In the genomic region with DNA sequence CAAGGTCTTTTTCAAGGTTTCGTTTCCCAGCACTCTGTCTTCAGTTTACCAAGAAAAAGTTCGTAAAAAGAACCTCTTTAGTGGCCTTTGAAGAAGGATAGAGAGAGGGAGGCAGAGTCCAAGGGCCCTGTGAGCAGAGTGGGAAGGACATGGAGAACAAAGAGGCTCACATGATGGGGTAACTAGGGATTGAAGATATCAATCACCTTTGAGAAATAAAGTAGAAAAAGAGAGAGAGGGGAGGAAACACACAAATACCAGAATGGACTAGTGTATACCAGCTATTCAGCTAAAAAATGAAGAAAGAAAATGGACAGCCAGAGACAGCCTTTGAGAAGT, we compare ENCODE assay signal across 13 cellular contexts.
"Had no signal": no experiment of that assay in that cellular context is flagged by ENCODE, and none has a peak within 500 bp of the region (broad histone marks: within the 10 kb centered on the region; RNA-seq: fewer than 3 reads in every experiment).

No MANE protein-coding gene starts in this region.

- ATAC-seq: stimulated activated naive CD8-positive, alpha-beta T cell treated with anti-CD3 and anti-CD28 coated beads, Interleukin-15, amount 100 ng/mL, for 72 hours; T-helper 17 cell had no signal

- DNase-seq: activated CD4-positive, alpha-beta T cell treated with anti-CD3 and anti-CD28 coated beads, Interleukin-2, amount 50 U/mL, for 1 hour; activated CD4-positive, CD25-positive, alpha-beta regulatory T cell; activated naive CD4-positive, alpha-beta T cell treated with anti-CD3 and anti-CD28 coated beads, Interleukin-2, amount 10 ng/mL, durations not matched to agents 7 days and 5 days; mesenchymal stem cell; retina; stimulated activated CD4-positive, alpha-beta T cell treated with anti-CD3 and anti-CD28 coated beads, Interleukin-15, amount 100 ng/mL, for 24 hours; stimulated activated CD4-positive, alpha-beta T cell treated with anti-CD3 and anti-CD28 coated beads, Interleukin-4, amount 100 ng/mL, for 4 hours; stimulated activated naive CD8-positive, alpha-beta T cell treated with anti-CD3 and anti-CD28 coated beads, Interleukin-15, amount 100 ng/mL, for 72 hours; T-helper 17 cell had no signal

- H3K4me3 Mint-ChIP-seq: activated naive CD4-positive, alpha-beta T cell treated with anti-CD3 and anti-CD28 coated beads, Interleukin-2, amount 10 ng/mL, durations not matched to agents 7 days and 5 days; stimulated activated naive CD8-positive, alpha-beta T cell treated with anti-CD3 and anti-CD28 coated beads, Interleukin-15, amount 100 ng/mL, for 72 hours; T-helper 17 cell had no signal

- H3K4me3 ChIP-seq: dorsolateral prefrontal cortex, tibial artery had no signal

- H3K27ac ChIP-seq: parathyroid adenoma had no signal

- H3K4me1 Mint-ChIP-seq: activated naive CD4-positive, alpha-beta T cell treated with anti-CD3 and anti-CD28 coated beads, Interleukin-2, amount 10 ng/mL, durations not matched to agents 7 days and 5 days; stimulated activated naive CD8-positive, alpha-beta T cell treated with anti-CD3 and anti-CD28 coated beads, Interleukin-15, amount 100 ng/mL, for 72 hours; T-helper 17 cell had no signal

- H3K27ac Mint-ChIP-seq: activated naive CD4-positive, alpha-beta T cell treated with anti-CD3 and anti-CD28 coated beads, Interleukin-2, amount 10 ng/mL, durations not matched to agents 7 days and 5 days; activated T-helper 2 cell treated with anti-CD3 and anti-CD28 coated beads, Interferon-gamma antibody, Interleukin-2, Interleukin-4, amounts not matched to agents 10 μg/mL and 5 μg/mL and 100 μg/mL, durations not matched to agents 14 hours and 24 hours and 36 hours; stimulated activated naive CD8-positive, alpha-beta T cell treated with anti-CD3 and anti-CD28 coated beads, Interleukin-15, amount 100 ng/mL, for 72 hours; T-helper 17 cell had no signal

- H3K36me3 Mint-ChIP-seq: activated naive CD4-positive, alpha-beta T cell treated with anti-CD3 and anti-CD28 coated beads, Interleukin-2, amount 10 ng/mL, durations not matched to agents 7 days and 5 days had no signal

- H3K36me3 ChIP-seq: tibial artery had no signal

- H3K9ac ChIP-seq: parathyroid adenoma had no signal

- H2AFZ ChIP-seq: parathyroid adenoma had no signal

- H3K9me3 Mint-ChIP-seq: activated naive CD4-positive, alpha-beta T cell treated with anti-CD3 and anti-CD28 coated beads, Interleukin-2, amount 10 ng/mL, durations not matched to agents 7 days and 5 days; activated T-helper 2 cell treated with anti-CD3 and anti-CD28 coated beads, Interferon-gamma antibody, Interleukin-2, Interleukin-4, amounts not matched to agents 10 μg/mL and 5 μg/mL and 100 μg/mL, durations not matched to agents 14 hours and 24 hours and 36 hours; stimulated activated naive CD8-positive, alpha-beta T cell treated with anti-CD3 and anti-CD28 coated beads, Interleukin-15, amount 100 ng/mL, for 72 hours had no signal

- H3K9me3 ChIP-seq: tibial artery had no signal

- H3K4me1 ChIP-seq: parathyroid adenoma had no signal

- H3K79me2 ChIP-seq: parathyroid adenoma had no signal
